ENCODE assay signal across 2 cellular contexts in the genomic region with DNA sequence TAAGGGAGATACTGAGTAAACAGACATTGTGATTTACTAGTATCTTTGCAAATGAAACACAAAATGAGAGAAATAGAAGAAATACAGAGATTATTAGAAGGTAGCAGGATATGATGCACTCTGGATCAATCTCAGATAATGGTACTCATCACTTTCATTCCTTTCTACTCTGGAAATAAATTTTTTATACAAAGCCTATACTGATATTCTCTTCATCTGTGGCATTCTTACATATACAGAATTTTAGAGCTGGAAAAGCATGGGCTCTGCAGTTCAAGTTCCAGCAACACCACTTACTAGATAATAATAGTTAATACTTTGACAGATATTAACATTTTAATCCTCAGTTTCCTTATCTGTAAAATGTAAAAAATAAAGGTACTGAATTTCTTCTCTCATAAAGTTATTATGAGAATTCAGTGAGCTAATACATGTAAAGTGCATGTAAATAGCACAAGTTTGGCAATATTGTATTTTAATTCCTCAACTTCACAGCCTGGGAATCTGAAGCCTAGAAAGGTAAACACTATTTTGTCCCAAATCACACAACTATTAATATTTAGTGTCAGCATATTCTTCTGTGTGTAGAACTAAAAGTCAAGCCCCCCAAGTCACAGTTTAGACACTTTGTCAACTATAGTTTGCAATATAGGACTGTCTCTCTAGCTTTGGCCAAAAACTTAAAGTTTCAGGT.
TF ChIP-seq lines count a peak whose summit lies in the region.

No MANE protein-coding gene starts in this region.

TF ChIP-seq in HepG2, 621 proteins besides CTCF, POLR2A, EP300 and RAD21 (continues in another document):
- TF ChIP-seq, protein P1, sequence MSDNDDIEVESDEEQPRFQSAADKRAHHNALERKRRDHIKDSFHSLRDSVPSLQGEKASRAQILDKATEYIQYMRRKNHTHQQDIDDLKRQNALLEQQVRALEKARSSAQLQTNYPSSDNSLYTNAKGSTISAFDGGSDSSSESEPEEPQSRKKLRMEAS (IDR thresholded peaks at IDR 0.05), result no peak
- TF ChIP-seq ARNTL (CRISPR knock-in tag; IDR thresholded peaks at IDR 0.05) (no peak), RBFOX2 (IDR thresholded peaks at IDR 0.05; ENCODE audit: low read depth, low read length) (peak; percentile 80), DNMT1 (CRISPR knock-in tag; IDR thresholded peaks at IDR 0.05) (no peak), HES4 (CRISPR knock-in tag; IDR thresholded peaks at IDR 0.05; ENCODE audit: borderline replicate concordance) (no peak), KLF15 (CRISPR knock-in tag; IDR thresholded peaks at IDR 0.05; ENCODE audit: borderline replicate concordance) (no peak), SOX13 (IDR thresholded peaks at IDR 0.05) (no peak), SOX13 (CRISPR knock-in tag; conservative IDR thresholded peaks at IDR 0.05 in 1 of 2, IDR thresholded peaks at IDR 0.05 in 1 of 2) (no peak), CC2D1A (CRISPR knock-in tag; IDR thresholded peaks at IDR 0.05) (no peak), CENPT (CRISPR knock-in tag; IDR thresholded peaks at IDR 0.05; ENCODE audit: low read depth) (no peak), ZBTB3 (CRISPR knock-in tag; IDR thresholded peaks at IDR 0.05; ENCODE audit: borderline replicate concordance, low read depth) (no peak), ZSCAN20 (CRISPR knock-in tag; IDR thresholded peaks at IDR 0.05; ENCODE audit: borderline replicate concordance) (no peak), HHEX (CRISPR knock-in tag; IDR thresholded peaks at IDR 0.05) (no peak), ZBTB42 (CRISPR knock-in tag; IDR thresholded peaks at IDR 0.05) (no peak), ZNF468 (CRISPR knock-in tag; IDR thresholded peaks at IDR 0.05) (no peak), NCOA5 (CRISPR knock-in tag; IDR thresholded peaks at IDR 0.05) (no peak)
- TF ChIP-seq, protein P2, sequence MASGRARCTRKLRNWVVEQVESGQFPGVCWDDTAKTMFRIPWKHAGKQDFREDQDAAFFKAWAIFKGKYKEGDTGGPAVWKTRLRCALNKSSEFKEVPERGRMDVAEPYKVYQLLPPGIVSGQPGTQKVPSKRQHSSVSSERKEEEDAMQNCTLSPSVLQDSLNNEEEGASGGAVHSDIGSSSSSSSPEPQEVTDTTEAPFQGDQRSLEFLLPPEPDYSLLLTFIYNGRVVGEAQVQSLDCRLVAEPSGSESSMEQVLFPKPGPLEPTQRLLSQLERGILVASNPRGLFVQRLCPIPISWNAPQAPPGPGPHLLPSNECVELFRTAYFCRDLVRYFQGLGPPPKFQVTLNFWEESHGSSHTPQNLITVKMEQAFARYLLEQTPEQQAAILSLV (CRISPR knock-in tag; IDR thresholded peaks at IDR 0.05; ENCODE audit: borderline replicate concordance), result no peak
- TF ChIP-seq, protein P3, sequence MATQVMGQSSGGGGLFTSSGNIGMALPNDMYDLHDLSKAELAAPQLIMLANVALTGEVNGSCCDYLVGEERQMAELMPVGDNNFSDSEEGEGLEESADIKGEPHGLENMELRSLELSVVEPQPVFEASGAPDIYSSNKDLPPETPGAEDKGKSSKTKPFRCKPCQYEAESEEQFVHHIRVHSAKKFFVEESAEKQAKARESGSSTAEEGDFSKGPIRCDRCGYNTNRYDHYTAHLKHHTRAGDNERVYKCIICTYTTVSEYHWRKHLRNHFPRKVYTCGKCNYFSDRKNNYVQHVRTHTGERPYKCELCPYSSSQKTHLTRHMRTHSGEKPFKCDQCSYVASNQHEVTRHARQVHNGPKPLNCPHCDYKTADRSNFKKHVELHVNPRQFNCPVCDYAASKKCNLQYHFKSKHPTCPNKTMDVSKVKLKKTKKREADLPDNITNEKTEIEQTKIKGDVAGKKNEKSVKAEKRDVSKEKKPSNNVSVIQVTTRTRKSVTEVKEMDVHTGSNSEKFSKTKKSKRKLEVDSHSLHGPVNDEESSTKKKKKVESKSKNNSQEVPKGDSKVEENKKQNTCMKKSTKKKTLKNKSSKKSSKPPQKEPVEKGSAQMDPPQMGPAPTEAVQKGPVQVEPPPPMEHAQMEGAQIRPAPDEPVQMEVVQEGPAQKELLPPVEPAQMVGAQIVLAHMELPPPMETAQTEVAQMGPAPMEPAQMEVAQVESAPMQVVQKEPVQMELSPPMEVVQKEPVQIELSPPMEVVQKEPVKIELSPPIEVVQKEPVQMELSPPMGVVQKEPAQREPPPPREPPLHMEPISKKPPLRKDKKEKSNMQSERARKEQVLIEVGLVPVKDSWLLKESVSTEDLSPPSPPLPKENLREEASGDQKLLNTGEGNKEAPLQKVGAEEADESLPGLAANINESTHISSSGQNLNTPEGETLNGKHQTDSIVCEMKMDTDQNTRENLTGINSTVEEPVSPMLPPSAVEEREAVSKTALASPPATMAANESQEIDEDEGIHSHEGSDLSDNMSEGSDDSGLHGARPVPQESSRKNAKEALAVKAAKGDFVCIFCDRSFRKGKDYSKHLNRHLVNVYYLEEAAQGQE (IDR thresholded peaks at IDR 0.05; ENCODE audit: borderline replicate concordance in 1 of 2, low read depth in 1 of 2, low read length in 2 of 2), result no peak
- TF ChIP-seq, protein P4, sequence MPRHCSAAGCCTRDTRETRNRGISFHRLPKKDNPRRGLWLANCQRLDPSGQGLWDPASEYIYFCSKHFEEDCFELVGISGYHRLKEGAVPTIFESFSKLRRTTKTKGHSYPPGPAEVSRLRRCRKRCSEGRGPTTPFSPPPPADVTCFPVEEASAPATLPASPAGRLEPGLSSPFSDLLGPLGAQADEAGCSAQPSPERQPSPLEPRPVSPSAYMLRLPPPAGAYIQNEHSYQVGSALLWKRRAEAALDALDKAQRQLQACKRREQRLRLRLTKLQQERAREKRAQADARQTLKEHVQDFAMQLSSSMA (CRISPR knock-in tag; IDR thresholded peaks at IDR 0.05), result no peak
- TF ChIP-seq, protein P5, sequence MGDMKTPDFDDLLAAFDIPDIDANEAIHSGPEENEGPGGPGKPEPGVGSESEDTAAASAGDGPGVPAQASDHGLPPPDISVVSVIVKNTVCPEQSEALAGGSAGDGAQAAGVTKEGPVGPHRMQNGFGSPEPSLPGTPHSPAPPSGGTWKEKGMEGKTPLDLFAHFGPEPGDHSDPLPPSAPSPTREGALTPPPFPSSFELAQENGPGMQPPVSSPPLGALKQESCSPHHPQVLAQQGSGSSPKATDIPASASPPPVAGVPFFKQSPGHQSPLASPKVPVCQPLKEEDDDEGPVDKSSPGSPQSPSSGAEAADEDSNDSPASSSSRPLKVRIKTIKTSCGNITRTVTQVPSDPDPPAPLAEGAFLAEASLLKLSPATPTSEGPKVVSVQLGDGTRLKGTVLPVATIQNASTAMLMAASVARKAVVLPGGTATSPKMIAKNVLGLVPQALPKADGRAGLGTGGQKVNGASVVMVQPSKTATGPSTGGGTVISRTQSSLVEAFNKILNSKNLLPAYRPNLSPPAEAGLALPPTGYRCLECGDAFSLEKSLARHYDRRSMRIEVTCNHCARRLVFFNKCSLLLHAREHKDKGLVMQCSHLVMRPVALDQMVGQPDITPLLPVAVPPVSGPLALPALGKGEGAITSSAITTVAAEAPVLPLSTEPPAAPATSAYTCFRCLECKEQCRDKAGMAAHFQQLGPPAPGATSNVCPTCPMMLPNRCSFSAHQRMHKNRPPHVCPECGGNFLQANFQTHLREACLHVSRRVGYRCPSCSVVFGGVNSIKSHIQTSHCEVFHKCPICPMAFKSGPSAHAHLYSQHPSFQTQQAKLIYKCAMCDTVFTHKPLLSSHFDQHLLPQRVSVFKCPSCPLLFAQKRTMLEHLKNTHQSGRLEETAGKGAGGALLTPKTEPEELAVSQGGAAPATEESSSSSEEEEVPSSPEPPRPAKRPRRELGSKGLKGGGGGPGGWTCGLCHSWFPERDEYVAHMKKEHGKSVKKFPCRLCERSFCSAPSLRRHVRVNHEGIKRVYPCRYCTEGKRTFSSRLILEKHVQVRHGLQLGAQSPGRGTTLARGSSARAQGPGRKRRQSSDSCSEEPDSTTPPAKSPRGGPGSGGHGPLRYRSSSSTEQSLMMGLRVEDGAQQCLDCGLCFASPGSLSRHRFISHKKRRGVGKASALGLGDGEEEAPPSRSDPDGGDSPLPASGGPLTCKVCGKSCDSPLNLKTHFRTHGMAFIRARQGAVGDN (CRISPR knock-in tag; IDR thresholded peaks at IDR 0.05), result no peak

TF ChIP-seq in GM12878, 131 proteins besides CTCF, POLR2A, EP300 and RAD21:
- TF ChIP-seq POU2F2 (IDR thresholded peaks at IDR 0.05; ENCODE audit: borderline replicate concordance, low read depth, low read length), result no peak
- no peak for TF ChIP-seq EZH2 (IDR thresholded peaks at IDR 0.05; ENCODE audit: borderline replicate concordance, control insufficient read depth, low read depth, low read length)
